In genomic region chr1:212432163-212432705, GRCh38 we compare ENCODE assay signal across 8 cellular contexts. TPM values are rescaled to one million over a fixed set of nuclear protein-coding genes. Genes with fewer than 3 reads are reported as not detected.
DNase-seq lines count a peak whose midpoint lies in the region; ATAC-seq, FAIRE-seq and TF ChIP-seq lines count a peak whose summit lies in the region.

No MANE protein-coding gene starts in this region.

- H2AFZ ChIP-seq in keratinocyte (ENCODE audit: control insufficient read depth, low read length), result peak overlapping the region; percentile 89

- FAIRE-seq in keratinocyte (lab: Jason Lieb, UNC), result no peak

- H3K36me3 Mint-ChIP-seq in activated CD4-positive, alpha-beta T cell treated with anti-CD3 and anti-CD28 coated beads for 36 hours (ENCODE audit: low read depth), result peaks cover 2% of the 10 kb centered on the region
- peaks cover 3% of the 10 kb centered on the region for H3K36me3 Mint-ChIP-seq in activated naive CD8-positive, alpha-beta T cell treated with anti-CD3 and anti-CD28 coated beads, Interleukin-2, amount 10 ng/mL, durations not matched to agents 7 days and 5 days

- peak overlapping the region; percentile 56 for H3K27ac Mint-ChIP-seq in activated CD4-positive, alpha-beta T cell treated with anti-CD3 and anti-CD28 coated beads for 36 hours
- peak overlapping the region; percentile 65 for H3K27ac Mint-ChIP-seq in activated naive CD8-positive, alpha-beta T cell treated with anti-CD3 and anti-CD28 coated beads, Interleukin-2, amount 10 ng/mL, durations not matched to agents 7 days and 5 days

- DNase-seq in activated CD4-positive, alpha-beta T cell treated with anti-CD3 and anti-CD28 coated beads for 36 hours, result peak; percentile 12
- no peak for DNase-seq in activated CD4-positive, alpha-beta T cell treated with anti-CD3 and anti-CD28 coated beads for 1 hour
- no peak for DNase-seq in activated naive CD8-positive, alpha-beta T cell treated with anti-CD3 and anti-CD28 coated beads, Interleukin-2, amount 10 ng/mL, durations not matched to agents 7 days and 5 days
- DNase-seq in keratinocyte (ENCODE audit: low read depth, low spot score) (no peak), AG20443 (ENCODE audit: low spot score) (no peak)
- DNase-seq in effector CD4-positive, alpha-beta T cell, result no peak

- H3K79me2 ChIP-seq in keratinocyte (ENCODE audit: control insufficient read depth, insufficient read depth, low read length), result peaks cover 14% of the 10 kb centered on the region

- POLR2A ChIA-PET in activated CD4-positive, alpha-beta T cell treated with anti-CD3 and anti-CD28 coated beads for 36 hours (lab: Charles Lee), result interaction anchor here (0.6 to 1.2 kb wide), 2 partner anchors 18 to 139 kb away, joined by 3 to 4 read pairs; partner anchors contain the start of gene PACC1
- POLR2A ChIA-PET in activated naive CD8-positive, alpha-beta T cell treated with anti-CD3 and anti-CD28 coated beads, Interleukin-2, amount 10 ng/mL, durations not matched to agents 7 days and 5 days (lab: Charles Lee), result interaction anchor here (1.3 to 2.1 kb wide), 3 partner anchors 8 to 396 kb away, joined by 3 to 9 read pairs (median 9); partner anchors contain the start of genes DTL, INTS7 and PACC1

- peak overlapping the region; percentile 77 for H3K27ac ChIP-seq in keratinocyte (ENCODE audit: control insufficient read depth, insufficient read depth, low read length)
- no peak overlapping the region for H3K27ac ChIP-seq in thymus (ENCODE audit: low read depth)

- H3K4me2 ChIP-seq in keratinocyte (ENCODE audit: control insufficient read depth, extremely low read depth, insufficient read depth, low read depth, low read length), result peak overlapping the region; percentile 83

- H3K4me3 ChIP-seq in keratinocyte (ENCODE audit: control insufficient read depth in 2 of 3, extremely low read depth in 1 of 3, insufficient read depth in 2 of 3, low read depth in 1 of 3, low read length in 3 of 3) (peak overlapping the region; percentile 59 to 75 (median 70)), thymus (ENCODE audit: low read length) (peak overlapping the region; percentile 85)

- peak overlapping the region; percentile 70 for H3K4me3 Mint-ChIP-seq in activated CD4-positive, alpha-beta T cell treated with anti-CD3 and anti-CD28 coated beads for 36 hours
- H3K4me3 Mint-ChIP-seq in activated naive CD8-positive, alpha-beta T cell treated with anti-CD3 and anti-CD28 coated beads, Interleukin-2, amount 10 ng/mL, durations not matched to agents 7 days and 5 days, result peak overlapping the region; percentile 78

- H4K20me1 ChIP-seq in keratinocyte (ENCODE audit: control insufficient read depth, extremely low read depth, insufficient read depth, low read length), result no peaks in the 10 kb centered on the region

- peaks cover 34% of the 10 kb centered on the region for H3K4me1 Mint-ChIP-seq in activated CD4-positive, alpha-beta T cell treated with anti-CD3 and anti-CD28 coated beads for 36 hours
- H3K4me1 Mint-ChIP-seq in activated naive CD8-positive, alpha-beta T cell treated with anti-CD3 and anti-CD28 coated beads, Interleukin-2, amount 10 ng/mL, durations not matched to agents 7 days and 5 days, result peaks cover 19% of the 10 kb centered on the region

- H3K9me3 ChIP-seq in keratinocyte (ENCODE audit: control insufficient read depth, low read depth, low read length) (no peaks in the 10 kb centered on the region), thymus (ENCODE audit: control insufficient read depth) (no peaks in the 10 kb centered on the region)

- intact Hi-C loops in activated CD4-positive, alpha-beta T cell treated with anti-CD3 and anti-CD28 coated beads for 36 hours (cut with DNase I, micrococcal nuclease), result loop anchor here (1.0 to 2.0 kb wide), 6 partner anchors 18 to 757 kb away; partner anchors contain the start of genes DTL (in 2 of the 2), INTS7 (in 2 of the 2), PACC1 (in 2 of the 2) and FLVCR1 (in 1 of the 2)

- CTCF ChIA-PET in activated CD4-positive, alpha-beta T cell treated with anti-CD3 and anti-CD28 coated beads for 36 hours (lab: Charles Lee), result interaction anchor here (1.0 kb wide), 3 partner anchors 10 to 428 kb away, joined by 3 to 4 read pairs (median 3); no protein-coding TSS in a partner anchor

- no peaks in the 10 kb centered on the region for H3K9me1 ChIP-seq in keratinocyte (ENCODE audit: control insufficient read depth, extremely low read depth, insufficient read depth, low read length)

- peak overlapping the region; percentile 78 for H3K9ac ChIP-seq in keratinocyte (ENCODE audit: control insufficient read depth, extremely low read depth, insufficient read depth, low read length)

- H3K36me3 ChIP-seq in keratinocyte (ENCODE audit: control insufficient read depth in 2 of 2, extremely low read depth in 1 of 2, insufficient read depth in 2 of 2, low read length in 2 of 2), result no peaks in the 10 kb centered on the region
- no peaks in the 10 kb centered on the region for H3K36me3 ChIP-seq in thymus (ENCODE audit: control insufficient read depth, insufficient read depth)

- 65% methylated on average over 9 of the region's 9 CpGs for WGBS in thymus

- no peaks in the 10 kb centered on the region for H3K27me3 ChIP-seq in keratinocyte (ENCODE audit: control insufficient read depth, extremely low read depth, insufficient read depth, low read length)
- no peaks in the 10 kb centered on the region for H3K27me3 ChIP-seq in thymus (ENCODE audit: control insufficient read depth, insufficient read depth)

- H3K27me3 Mint-ChIP-seq in activated CD4-positive, alpha-beta T cell treated with anti-CD3 and anti-CD28 coated beads for 36 hours, result no peaks in the 10 kb centered on the region
- no peaks in the 10 kb centered on the region for H3K27me3 Mint-ChIP-seq in activated naive CD8-positive, alpha-beta T cell treated with anti-CD3 and anti-CD28 coated beads, Interleukin-2, amount 10 ng/mL, durations not matched to agents 7 days and 5 days

- TF ChIP-seq CTCF in keratinocyte (optimal IDR thresholded peaks at IDR 0.05 in 1 of 3, IDR thresholded peaks at IDR 0.05 in 1 of 3, conservative IDR thresholded peaks at IDR 0.05 in 1 of 3; ENCODE audit: extremely low read depth in 1 of 3, insufficient read depth in 2 of 3, low read length in 3 of 3), result no peak

- H3K4me1 ChIP-seq in keratinocyte (ENCODE audit: control insufficient read depth, extremely low read depth, insufficient read depth, low read length), result peaks cover 13% of the 10 kb centered on the region
- H3K4me1 ChIP-seq in thymus (ENCODE audit: control insufficient read depth, insufficient read depth, low read length), result peaks cover 8% of the 10 kb centered on the region

- no peaks in the 10 kb centered on the region for H3K9me3 Mint-ChIP-seq in activated CD4-positive, alpha-beta T cell treated with anti-CD3 and anti-CD28 coated beads for 36 hours (ENCODE audit: low read depth)
- H3K9me3 Mint-ChIP-seq in activated naive CD8-positive, alpha-beta T cell treated with anti-CD3 and anti-CD28 coated beads, Interleukin-2, amount 10 ng/mL, durations not matched to agents 7 days and 5 days, result no peaks in the 10 kb centered on the region

- ATAC-seq in activated CD4-positive, alpha-beta T cell treated with anti-CD3 and anti-CD28 coated beads for 36 hours, result no peak
- no peak for ATAC-seq in activated naive CD8-positive, alpha-beta T cell treated with anti-CD3 and anti-CD28 coated beads, Interleukin-2, amount 10 ng/mL, durations not matched to agents 7 days and 5 days (ENCODE audit: low read depth)
- no peak for ATAC-seq in GM21381 (IDR thresholded peaks at IDR 0.05; ENCODE audit: unreplicated experiment)

- dilution Hi-C loops in keratinocyte (cut with MboI; ENCODE audit: extremely low pct_ligation_motif_present, low sequenced_read_pairs), result no loop called here

RNA-seq across cellular contexts. Expression of gene NENF, which starts 0.5 kb away (rescaled TPM):
- total RNA-seq in activated CD4-positive, alpha-beta T cell treated with anti-CD3 and anti-CD28 coated beads for 36 hours, result 10 to 100 TPM; 30.8 to 34.1 TPM
- total RNA-seq in activated naive CD8-positive, alpha-beta T cell treated with anti-CD3 and anti-CD28 coated beads, Interleukin-2, amount 10 ng/mL, durations not matched to agents 7 days and 5 days, result 10 to 100 TPM; 30.0 to 31.1 TPM
- polyA plus RNA-seq in keratinocyte (37.8 to 72.2 TPM (median 65.6 TPM) in 3 replicates), thymus (52.2 TPM)
- polyA plus RNA-seq in keratinocyte (2011; ENCODE audit: low read depth), result 51.0 TPM
- 48.5 and 56.2 TPM in 2 replicates for polyA plus RNA-seq in keratinocyte (2011; cell fraction: cytosol; rRNA removed)
- polyA plus RNA-seq in keratinocyte (2011; cell fraction: nucleus; rRNA removed), result 13.9 and 14.0 TPM in 2 replicates
- polyA plus RNA-seq in keratinocyte (2012; ENCODE audit: low replicate concordance), result 45.7 and 68.9 TPM in 2 replicates
- polyA minus RNA-seq in keratinocyte, result 14.9 to 21.2 TPM (median 20.1 TPM) in 3 replicates
- 32.8 TPM for polyA minus RNA-seq in keratinocyte (2011; cell fraction: cytosol; rRNA and poly(A)+ RNA removed)
- polyA minus RNA-seq in keratinocyte (2011; cell fraction: nucleus; rRNA and poly(A)+ RNA removed), result 3.7 and 5.5 TPM in 2 replicates

RNA-seq across cellular contexts. Expression of gene PACC1, which starts 17.5 kb away (rescaled TPM):
- 10 to 100 TPM in 1 of 2 experiments, 1 to 10 TPM in 1; 9.2 to 13.8 TPM for total RNA-seq in activated CD4-positive, alpha-beta T cell treated with anti-CD3 and anti-CD28 coated beads for 36 hours
- 10 to 100 TPM; 10.1 to 14.3 TPM for total RNA-seq in activated naive CD8-positive, alpha-beta T cell treated with anti-CD3 and anti-CD28 coated beads, Interleukin-2, amount 10 ng/mL, durations not matched to agents 7 days and 5 days
- polyA plus RNA-seq in keratinocyte, result 11.5 to 16.5 TPM (median 12.7 TPM) in 3 replicates
- 9.2 TPM for polyA plus RNA-seq in keratinocyte (2011; ENCODE audit: low read depth)
- 8.0 and 8.6 TPM in 2 replicates for polyA plus RNA-seq in keratinocyte (2011; cell fraction: cytosol; rRNA removed)
- polyA plus RNA-seq in keratinocyte (2011; cell fraction: nucleus; rRNA removed), result 20.7 and 23.3 TPM in 2 replicates
- polyA plus RNA-seq in keratinocyte (2012; ENCODE audit: low replicate concordance), result 7.8 and 8.5 TPM in 2 replicates
- polyA minus RNA-seq in keratinocyte, result 12.5 to 19.6 TPM (median 15.5 TPM) in 3 replicates
- polyA minus RNA-seq in keratinocyte (2011; cell fraction: cytosol; rRNA and poly(A)+ RNA removed), result 15.5 TPM
- 12.8 and 16.6 TPM in 2 replicates for polyA minus RNA-seq in keratinocyte (2011; cell fraction: nucleus; rRNA and poly(A)+ RNA removed)
- polyA plus RNA-seq in thymus, result 13.7 TPM
